8 cellular contexts compared by ENCODE assay signal in the genomic region with DNA sequence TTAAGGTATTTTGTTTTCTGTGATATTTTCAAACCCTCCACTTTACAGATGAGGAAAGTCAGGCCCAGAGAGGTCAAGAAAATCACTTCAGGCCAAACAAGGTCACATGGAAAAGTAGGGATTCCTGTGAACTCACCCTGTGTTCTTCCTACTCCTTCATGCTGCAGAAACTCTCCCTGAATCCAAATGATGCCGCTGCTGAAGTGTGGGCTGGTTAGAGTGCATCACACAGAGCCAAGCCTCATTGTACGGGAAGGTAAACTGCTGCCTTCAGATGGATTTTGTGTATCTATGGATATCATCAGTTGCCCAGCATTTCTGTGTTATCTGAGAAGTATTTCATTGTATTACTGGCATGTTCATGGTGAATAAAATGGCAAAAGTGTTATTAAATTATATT.
"Had no signal": no experiment of that assay in that cellular context is flagged by ENCODE, and none has a peak within 500 bp of the region (broad histone marks: within the 10 kb centered on the region; RNA-seq: fewer than 3 reads in every experiment).

No MANE protein-coding gene starts in this region.

- FAIRE-seq: G401.6, GM12878, GM12891, GM12892, GM18507, GM19239 had no signal

- DNase-seq: GDM1, GF-D8 had no signal

- ATAC-seq: GM12878 had no signal
